1 cellular context compared by ENCODE assay signal in the genomic region with DNA sequence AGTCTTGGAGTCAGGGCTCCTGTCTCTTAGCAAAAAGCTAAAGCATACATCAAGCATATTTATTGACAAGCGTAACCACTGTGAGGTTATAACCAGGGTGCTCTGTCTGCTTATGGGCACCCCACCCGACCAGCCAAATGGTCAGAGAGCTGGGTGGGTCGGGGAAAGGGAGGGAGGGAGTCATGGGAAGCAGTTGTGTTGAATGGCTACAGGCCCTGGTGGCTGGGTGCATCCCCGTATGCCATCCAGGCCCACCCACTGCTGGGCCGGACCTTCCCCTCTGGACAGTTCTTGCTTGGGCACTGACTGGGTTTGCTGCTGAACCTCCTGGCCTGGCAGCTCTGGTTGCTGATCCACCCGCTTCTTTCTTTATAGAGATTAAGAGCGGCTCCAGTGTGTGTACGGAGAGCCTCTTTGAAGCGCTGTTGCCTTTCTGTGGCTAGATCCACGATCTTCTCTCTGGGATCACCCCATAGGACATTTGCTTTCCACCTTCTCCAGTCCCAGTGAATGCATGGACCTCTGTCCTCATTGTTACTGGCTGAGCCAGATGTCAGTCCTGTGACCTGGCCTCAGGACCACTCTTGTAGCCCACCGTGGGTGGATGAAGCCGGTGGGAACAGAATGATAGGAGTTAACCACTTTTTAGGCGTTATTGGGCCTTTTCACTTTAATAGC.
TF ChIP-seq lines count a peak whose summit lies in the region.

No MANE protein-coding gene starts in this region.

TF ChIP-seq in GM23338, 12 proteins besides CTCF, POLR2A, EP300 and RAD21 (continued from another document):
- TF ChIP-seq, protein P1, sequence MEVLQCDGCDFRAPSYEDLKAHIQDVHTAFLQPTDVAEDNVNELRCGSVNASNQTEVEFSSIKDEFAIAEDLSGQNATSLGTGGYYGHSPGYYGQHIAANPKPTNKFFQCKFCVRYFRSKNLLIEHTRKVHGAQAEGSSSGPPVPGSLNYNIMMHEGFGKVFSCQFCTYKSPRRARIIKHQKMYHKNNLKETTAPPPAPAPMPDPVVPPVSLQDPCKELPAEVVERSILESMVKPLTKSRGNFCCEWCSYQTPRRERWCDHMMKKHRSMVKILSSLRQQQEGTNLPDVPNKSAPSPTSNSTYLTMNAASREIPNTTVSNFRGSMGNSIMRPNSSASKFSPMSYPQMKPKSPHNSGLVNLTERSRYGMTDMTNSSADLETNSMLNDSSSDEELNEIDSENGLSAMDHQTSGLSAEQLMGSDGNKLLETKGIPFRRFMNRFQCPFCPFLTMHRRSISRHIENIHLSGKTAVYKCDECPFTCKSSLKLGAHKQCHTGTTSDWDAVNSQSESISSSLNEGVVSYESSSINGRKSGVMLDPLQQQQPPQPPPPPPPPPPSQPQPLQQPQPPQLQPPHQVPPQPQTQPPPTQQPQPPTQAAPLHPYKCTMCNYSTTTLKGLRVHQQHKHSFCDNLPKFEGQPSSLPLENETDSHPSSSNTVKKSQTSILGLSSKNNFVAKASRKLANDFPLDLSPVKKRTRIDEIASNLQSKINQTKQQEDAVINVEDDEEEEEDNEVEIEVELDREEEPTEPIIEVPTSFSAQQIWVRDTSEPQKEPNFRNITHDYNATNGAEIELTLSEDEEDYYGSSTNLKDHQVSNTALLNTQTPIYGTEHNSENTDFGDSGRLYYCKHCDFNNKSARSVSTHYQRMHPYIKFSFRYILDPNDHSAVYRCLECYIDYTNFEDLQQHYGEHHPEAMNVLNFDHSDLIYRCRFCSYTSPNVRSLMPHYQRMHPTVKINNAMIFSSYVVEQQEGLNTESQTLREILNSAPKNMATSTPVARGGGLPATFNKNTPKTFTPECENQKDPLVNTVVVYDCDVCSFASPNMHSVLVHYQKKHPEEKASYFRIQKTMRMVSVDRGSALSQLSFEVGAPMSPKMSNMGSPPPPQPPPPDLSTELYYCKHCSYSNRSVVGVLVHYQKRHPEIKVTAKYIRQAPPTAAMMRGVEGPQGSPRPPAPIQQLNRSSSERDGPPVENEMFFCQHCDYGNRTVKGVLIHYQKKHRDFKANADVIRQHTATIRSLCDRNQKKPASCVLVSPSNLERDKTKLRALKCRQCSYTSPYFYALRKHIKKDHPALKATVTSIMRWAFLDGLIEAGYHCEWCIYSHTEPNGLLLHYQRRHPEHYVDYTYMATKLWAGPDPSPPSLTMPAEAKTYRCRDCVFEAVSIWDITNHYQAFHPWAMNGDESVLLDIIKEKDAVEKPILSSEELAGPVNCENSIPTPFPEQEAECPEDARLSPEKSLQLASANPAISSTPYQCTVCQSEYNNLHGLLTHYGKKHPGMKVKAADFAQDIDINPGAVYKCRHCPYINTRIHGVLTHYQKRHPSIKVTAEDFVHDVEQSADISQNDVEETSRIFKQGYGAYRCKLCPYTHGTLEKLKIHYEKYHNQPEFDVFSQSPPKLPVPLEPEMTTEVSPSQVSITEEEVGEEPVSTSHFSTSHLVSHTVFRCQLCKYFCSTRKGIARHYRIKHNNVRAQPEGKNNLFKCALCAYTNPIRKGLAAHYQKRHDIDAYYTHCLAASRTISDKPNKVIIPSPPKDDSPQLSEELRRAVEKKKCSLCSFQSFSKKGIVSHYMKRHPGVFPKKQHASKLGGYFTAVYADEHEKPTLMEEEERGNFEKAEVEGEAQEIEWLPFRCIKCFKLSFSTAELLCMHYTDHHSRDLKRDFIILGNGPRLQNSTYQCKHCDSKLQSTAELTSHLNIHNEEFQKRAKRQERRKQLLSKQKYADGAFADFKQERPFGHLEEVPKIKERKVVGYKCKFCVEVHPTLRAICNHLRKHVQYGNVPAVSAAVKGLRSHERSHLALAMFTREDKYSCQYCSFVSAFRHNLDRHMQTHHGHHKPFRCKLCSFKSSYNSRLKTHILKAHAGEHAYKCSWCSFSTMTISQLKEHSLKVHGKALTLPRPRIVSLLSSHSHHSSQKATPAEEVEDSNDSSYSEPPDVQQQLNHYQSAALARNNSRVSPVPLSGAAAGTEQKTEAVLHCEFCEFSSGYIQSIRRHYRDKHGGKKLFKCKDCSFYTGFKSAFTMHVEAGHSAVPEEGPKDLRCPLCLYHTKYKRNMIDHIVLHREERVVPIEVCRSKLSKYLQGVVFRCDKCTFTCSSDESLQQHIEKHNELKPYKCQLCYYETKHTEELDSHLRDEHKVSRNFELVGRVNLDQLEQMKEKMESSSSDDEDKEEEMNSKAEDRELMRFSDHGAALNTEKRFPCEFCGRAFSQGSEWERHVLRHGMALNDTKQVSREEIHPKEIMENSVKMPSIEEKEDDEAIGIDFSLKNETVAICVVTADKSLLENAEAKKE (CRISPR knock-in tag; IDR thresholded peaks at IDR 0.05), result no peak
- TF ChIP-seq, protein P2, sequence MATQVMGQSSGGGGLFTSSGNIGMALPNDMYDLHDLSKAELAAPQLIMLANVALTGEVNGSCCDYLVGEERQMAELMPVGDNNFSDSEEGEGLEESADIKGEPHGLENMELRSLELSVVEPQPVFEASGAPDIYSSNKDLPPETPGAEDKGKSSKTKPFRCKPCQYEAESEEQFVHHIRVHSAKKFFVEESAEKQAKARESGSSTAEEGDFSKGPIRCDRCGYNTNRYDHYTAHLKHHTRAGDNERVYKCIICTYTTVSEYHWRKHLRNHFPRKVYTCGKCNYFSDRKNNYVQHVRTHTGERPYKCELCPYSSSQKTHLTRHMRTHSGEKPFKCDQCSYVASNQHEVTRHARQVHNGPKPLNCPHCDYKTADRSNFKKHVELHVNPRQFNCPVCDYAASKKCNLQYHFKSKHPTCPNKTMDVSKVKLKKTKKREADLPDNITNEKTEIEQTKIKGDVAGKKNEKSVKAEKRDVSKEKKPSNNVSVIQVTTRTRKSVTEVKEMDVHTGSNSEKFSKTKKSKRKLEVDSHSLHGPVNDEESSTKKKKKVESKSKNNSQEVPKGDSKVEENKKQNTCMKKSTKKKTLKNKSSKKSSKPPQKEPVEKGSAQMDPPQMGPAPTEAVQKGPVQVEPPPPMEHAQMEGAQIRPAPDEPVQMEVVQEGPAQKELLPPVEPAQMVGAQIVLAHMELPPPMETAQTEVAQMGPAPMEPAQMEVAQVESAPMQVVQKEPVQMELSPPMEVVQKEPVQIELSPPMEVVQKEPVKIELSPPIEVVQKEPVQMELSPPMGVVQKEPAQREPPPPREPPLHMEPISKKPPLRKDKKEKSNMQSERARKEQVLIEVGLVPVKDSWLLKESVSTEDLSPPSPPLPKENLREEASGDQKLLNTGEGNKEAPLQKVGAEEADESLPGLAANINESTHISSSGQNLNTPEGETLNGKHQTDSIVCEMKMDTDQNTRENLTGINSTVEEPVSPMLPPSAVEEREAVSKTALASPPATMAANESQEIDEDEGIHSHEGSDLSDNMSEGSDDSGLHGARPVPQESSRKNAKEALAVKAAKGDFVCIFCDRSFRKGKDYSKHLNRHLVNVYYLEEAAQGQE (IDR thresholded peaks at IDR 0.05; ENCODE audit: unreplicated experiment), result no peak
- TF ChIP-seq EZH2phosphoT487 (IDR thresholded peaks at IDR 0.05; ENCODE audit: unreplicated experiment) (no peak), EZH2 (IDR thresholded peaks at IDR 0.05; ENCODE audit: low read depth, unreplicated experiment) (no peak), ZNF114 (CRISPR knock-in tag; IDR thresholded peaks at IDR 0.05) (no peak), POLR2AphosphoS5 (IDR thresholded peaks at IDR 0.05; ENCODE audit: low read depth) (no peak), NANOG (IDR thresholded peaks at IDR 0.05; ENCODE audit: borderline replicate concordance) (no peak), CREB1 (CRISPR knock-in tag; IDR thresholded peaks at IDR 0.05; ENCODE audit: low read depth) (no peak)
- TF ChIP-seq, protein P3, sequence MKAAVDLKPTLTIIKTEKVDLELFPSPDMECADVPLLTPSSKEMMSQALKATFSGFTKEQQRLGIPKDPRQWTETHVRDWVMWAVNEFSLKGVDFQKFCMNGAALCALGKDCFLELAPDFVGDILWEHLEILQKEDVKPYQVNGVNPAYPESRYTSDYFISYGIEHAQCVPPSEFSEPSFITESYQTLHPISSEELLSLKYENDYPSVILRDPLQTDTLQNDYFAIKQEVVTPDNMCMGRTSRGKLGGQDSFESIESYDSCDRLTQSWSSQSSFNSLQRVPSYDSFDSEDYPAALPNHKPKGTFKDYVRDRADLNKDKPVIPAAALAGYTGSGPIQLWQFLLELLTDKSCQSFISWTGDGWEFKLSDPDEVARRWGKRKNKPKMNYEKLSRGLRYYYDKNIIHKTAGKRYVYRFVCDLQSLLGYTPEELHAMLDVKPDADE (IDR thresholded peaks at IDR 0.05), result no peak
